Comparison of ENCODE assay signal across 9 cellular contexts in genomic region chr11:49442669-49443068, GRCh38.
"Had no signal": no experiment of that assay in that cellular context is flagged by ENCODE, and none has a peak within 500 bp of the region (broad histone marks: within the 10 kb centered on the region; RNA-seq: fewer than 3 reads in every experiment).

No MANE protein-coding gene starts in this region.

- H3K9ac ChIP-seq: GM23248 had no signal

- ATAC-seq: HCT116, K562 had no signal

- H3K9me3 ChIP-seq: HAP-1 had no signal

- H3K36me3 ChIP-seq: HAP-1 had no signal

- FAIRE-seq: K562 had no signal

- H3K4me1 ChIP-seq: HAP-1 had no signal

- H3K4me3 ChIP-seq: GM23248, HAP-1, K562 had no signal

- DNase-seq: GM23248, GOT3, H7, HFFc6, IMR-90 had no signal

- H3K27ac ChIP-seq: GM23248, HL-60 had no signal

- H2AFZ ChIP-seq: GM23248 had no signal
